Comparison of ENCODE assay signal across 10 cellular contexts in genomic region chr20:62131560-62132320, GRCh38. TPM values are rescaled to one million over a fixed set of nuclear protein-coding genes. Genes with fewer than 3 reads are reported as not detected.
DNase-seq lines count a peak whose midpoint lies in the region; ATAC-seq and TF ChIP-seq lines count a peak whose summit lies in the region.
"Had no signal": no experiment of that assay in that cellular context is flagged by ENCODE, and none has a peak within 500 bp of the region (broad histone marks: within the 10 kb centered on the region; RNA-seq: fewer than 3 reads in every experiment).

No MANE protein-coding gene starts in this region.

- H2BK120ac ChIP-seq in neuronal stem cell (ENCODE audit: low read depth, low read length), result no peak overlapping the region

- H3K14ac ChIP-seq in neuronal stem cell (ENCODE audit: low read length), result no peak overlapping the region

- peak overlapping the region in 1 of 4 donors; percentile 40 for H3K4me3 Mint-ChIP-seq in IgD-negative memory B cell
- H3K4me3 Mint-ChIP-seq in activated naive CD8-positive, alpha-beta T cell treated with anti-CD3 and anti-CD28 coated beads, Interleukin-2, amount 10 ng/mL, durations not matched to agents 7 days and 5 days, result no peak overlapping the region

- no peaks in the 10 kb centered on the region for H3K27me3 ChIP-seq in neuronal stem cell (ENCODE audit: control insufficient read depth in 3 of 3, insufficient read depth in 3 of 3, low read depth in 1 of 3, low read length in 3 of 3)
- H3K27me3 ChIP-seq in testis, result no peaks in the 10 kb centered on the region

- POLR2A ChIA-PET in activated naive CD8-positive, alpha-beta T cell treated with anti-CD3 and anti-CD28 coated beads, Interleukin-2, amount 10 ng/mL, durations not matched to agents 7 days and 5 days (lab: Charles Lee), result no interaction called here

- no peak overlapping the region for H3K4me2 ChIP-seq in neuronal stem cell (ENCODE audit: insufficient read depth, low read length, poor library complexity, severe bottlenecking)

- H2BK15ac ChIP-seq in neuronal stem cell (ENCODE audit: low read length), result no peak overlapping the region

- H3K27ac Mint-ChIP-seq in IgD-negative memory B cell, result peak overlapping the region; percentile 71 to 87 (median 75)
- H3K27ac Mint-ChIP-seq in activated naive CD8-positive, alpha-beta T cell treated with anti-CD3 and anti-CD28 coated beads, Interleukin-2, amount 10 ng/mL, durations not matched to agents 7 days and 5 days, result peak overlapping the region; percentile 58

- H3K4me1 Mint-ChIP-seq in IgD-negative memory B cell, result peaks cover 8 to 32% (median 18%) of the 10 kb centered on the region in 3 donors
- H3K4me1 Mint-ChIP-seq in activated naive CD8-positive, alpha-beta T cell treated with anti-CD3 and anti-CD28 coated beads, Interleukin-2, amount 10 ng/mL, durations not matched to agents 7 days and 5 days, result peaks cover 11% of the 10 kb centered on the region

- no peak overlapping the region for H2AFZ ChIP-seq in neuronal stem cell (ENCODE audit: low read length)

- no peaks in the 10 kb centered on the region for H3K36me3 Mint-ChIP-seq in IgD-negative memory B cell
- H3K36me3 Mint-ChIP-seq in activated naive CD8-positive, alpha-beta T cell treated with anti-CD3 and anti-CD28 coated beads, Interleukin-2, amount 10 ng/mL, durations not matched to agents 7 days and 5 days, result peaks cover 25% of the 10 kb centered on the region

- peak overlapping the region; percentile 26 for H3K9ac ChIP-seq in neuronal stem cell (ENCODE audit: low read depth, low read length, poor library complexity)

- H3K27ac ChIP-seq in neuronal stem cell (replicated peaks; ENCODE audit: low read length) (no peak overlapping the region), testis (peak overlapping the region in 1 of 2 donors; percentile 18)

- no peaks in the 10 kb centered on the region for H3K27me3 Mint-ChIP-seq in IgD-negative memory B cell
- H3K27me3 Mint-ChIP-seq in activated naive CD8-positive, alpha-beta T cell treated with anti-CD3 and anti-CD28 coated beads, Interleukin-2, amount 10 ng/mL, durations not matched to agents 7 days and 5 days, result no peaks in the 10 kb centered on the region

- no peak overlapping the region for H2BK12ac ChIP-seq in neuronal stem cell (ENCODE audit: low read length)

- no peak overlapping the region for H4K8ac ChIP-seq in neuronal stem cell (ENCODE audit: low read depth, low read length)

- intact Hi-C loops in testis (cut with DNase I; ENCODE audit: low total_unique reads), result no loop called here

- H3K36me3 ChIP-seq in neuronal stem cell (replicated peaks in 1 of 2; ENCODE audit: control insufficient read depth in 2 of 2, insufficient read depth in 2 of 2, low read length in 2 of 2) (peaks cover 78 to 100% of the 10 kb centered on the region in 2 donors), testis (ENCODE audit: low read depth, missing control alignments) (no peaks in the 10 kb centered on the region)

- no peak overlapping the region for H4K91ac ChIP-seq in neuronal stem cell (ENCODE audit: low read depth, low read length, poor library complexity)

- no peak for TF ChIP-seq CTCF in testis (IDR thresholded peaks at IDR 0.05)

- H3K4me3 ChIP-seq in neuronal stem cell (ENCODE audit: low read length in 2 of 2) (no peak overlapping the region), testis (no peak overlapping the region)
- H3K4me3 ChIP-seq: thoracic aorta had no signal

- no peaks in the 10 kb centered on the region for H3K4me1 ChIP-seq in neuronal stem cell (ENCODE audit: control insufficient read depth in 2 of 2, insufficient read depth in 1 of 2, low read depth in 1 of 2, low read length in 2 of 2)
- peaks cover 4% of the 10 kb centered on the region for H3K4me1 ChIP-seq in testis

- no peak for TF ChIP-seq POLR2A in testis (IDR thresholded peaks at IDR 0.05)

- DNase-seq in activated naive CD8-positive, alpha-beta T cell treated with anti-CD3 and anti-CD28 coated beads, Interleukin-2, amount 10 ng/mL, durations not matched to agents 7 days and 5 days, result no peak
- DNase-seq in neuronal stem cell (ENCODE audit: low spot score), result no peak
- DNase-seq in testis, result no peak
- DNase-seq: HCEC 1CT; islet precursor cell; NCI-H2029 treated with DMSO at 0.1 percent for 48 hours; stimulated activated CD4-positive, alpha-beta T cell treated with anti-CD3 and anti-CD28 coated beads, Interleukin-2, amount 100 ng/mL, for 48 hours had no signal

- H2BK5ac ChIP-seq in neuronal stem cell (ENCODE audit: low read length), result no peak overlapping the region

- no peak overlapping the region for H3K4ac ChIP-seq in neuronal stem cell (ENCODE audit: low read length)

- WGBS in neuronal stem cell (ENCODE audit: extremely low coverage in 2 of 2, insufficient read length in 2 of 2, insufficient replicate concordance in 1 of 2), 2 donors, result no CpG with 5 or more reads among the region's 25 CpGs
- WGBS in testis, 2 donors, result 91 to 92% methylated on average over 16 to 25 of the region's 25 CpGs

- no peak overlapping the region for H3K18ac ChIP-seq in neuronal stem cell (ENCODE audit: low read length)

- H3K9me3 ChIP-seq in neuronal stem cell (replicated peaks in 1 of 2; ENCODE audit: control insufficient read depth in 2 of 2, insufficient read depth in 1 of 2, low read depth in 1 of 2, low read length in 2 of 2) (no peaks in the 10 kb centered on the region), testis (no peaks in the 10 kb centered on the region)
- H3K9me3 ChIP-seq: thoracic aorta had no signal

- H3K79me1 ChIP-seq in neuronal stem cell (ENCODE audit: low read depth, low read length), result peaks cover 7% of the 10 kb centered on the region

- ATAC-seq in activated naive CD8-positive, alpha-beta T cell treated with anti-CD3 and anti-CD28 coated beads, Interleukin-2, amount 10 ng/mL, durations not matched to agents 7 days and 5 days (ENCODE audit: low read depth), result no peak
- no peak for ATAC-seq in GM21576 (IDR thresholded peaks at IDR 0.05; ENCODE audit: unreplicated experiment)

- no peak overlapping the region for H2AK5ac ChIP-seq in neuronal stem cell (ENCODE audit: low read depth, low read length)

- H3K23ac ChIP-seq in neuronal stem cell (ENCODE audit: low read depth, low read length, poor library complexity), result peak overlapping the region; percentile 60

- H3K9me3 Mint-ChIP-seq in IgD-negative memory B cell, result no peaks in the 10 kb centered on the region
- no peaks in the 10 kb centered on the region for H3K9me3 Mint-ChIP-seq in activated naive CD8-positive, alpha-beta T cell treated with anti-CD3 and anti-CD28 coated beads, Interleukin-2, amount 10 ng/mL, durations not matched to agents 7 days and 5 days

RNA-seq across cellular contexts. Expression of gene LSM14B, which starts 9.5 kb away (rescaled TPM):
- 0.98 TPM for polyA plus RNA-seq in IgD-negative memory B cell
- 10 to 100 TPM; 45.1 to 45.5 TPM for total RNA-seq in activated naive CD8-positive, alpha-beta T cell treated with anti-CD3 and anti-CD28 coated beads, Interleukin-2, amount 10 ng/mL, durations not matched to agents 7 days and 5 days
- polyA plus RNA-seq in neuronal stem cell (2013, experiment 1 of 2), result 74.7 TPM
- polyA plus RNA-seq in neuronal stem cell (2013, experiment 2 of 2), result 78.8 TPM
- 100 to 1,000 TPM; 116 to 137 TPM for total RNA-seq in testis
- polyA plus RNA-seq in testis (ENCODE audit: insufficient read depth, low read depth, low replicate concordance), result 91.0 TPM

RNA-seq across cellular contexts. Expression of gene PSMA7, which starts 11.5 kb away (rescaled TPM):
- 428 TPM for polyA plus RNA-seq in IgD-negative memory B cell
- total RNA-seq in activated naive CD8-positive, alpha-beta T cell treated with anti-CD3 and anti-CD28 coated beads, Interleukin-2, amount 10 ng/mL, durations not matched to agents 7 days and 5 days, result 100 to 1,000 TPM; 219 to 236 TPM
- polyA plus RNA-seq in neuronal stem cell (2013, experiment 1 of 2), result 299 TPM
- 308 TPM for polyA plus RNA-seq in neuronal stem cell (2013, experiment 2 of 2)
- 100 to 1,000 TPM; 146 to 203 TPM for total RNA-seq in testis
- polyA plus RNA-seq in testis (ENCODE audit: insufficient read depth, low read depth, low replicate concordance), result 124 TPM

RNA-seq across cellular contexts. Expression of gene SS18L1, which starts 11.8 kb away (rescaled TPM):
- polyA plus RNA-seq in IgD-negative memory B cell, result 1.4 TPM
- total RNA-seq in activated naive CD8-positive, alpha-beta T cell treated with anti-CD3 and anti-CD28 coated beads, Interleukin-2, amount 10 ng/mL, durations not matched to agents 7 days and 5 days, result 10 to 100 TPM; 21.0 to 23.3 TPM
- 13.7 TPM for polyA plus RNA-seq in neuronal stem cell (2013, experiment 1 of 2)
- 13.4 TPM for polyA plus RNA-seq in neuronal stem cell (2013, experiment 2 of 2)
- 10 to 100 TPM; 54.6 to 69.5 TPM for total RNA-seq in testis
- 16.2 TPM for polyA plus RNA-seq in testis (ENCODE audit: insufficient read depth, low read depth, low replicate concordance)

RNA-seq across cellular contexts. Expression of gene MTG2, which starts 51.1 kb away (rescaled TPM):
- polyA plus RNA-seq in IgD-negative memory B cell (26.2 TPM), testis (ENCODE audit: insufficient read depth, low read depth, low replicate concordance) (53.3 TPM)
- total RNA-seq in activated naive CD8-positive, alpha-beta T cell treated with anti-CD3 and anti-CD28 coated beads, Interleukin-2, amount 10 ng/mL, durations not matched to agents 7 days and 5 days, result 10 to 100 TPM; 34.9 to 39.5 TPM
- polyA plus RNA-seq in neuronal stem cell (2013, experiment 1 of 2), result 24.2 TPM
- polyA plus RNA-seq in neuronal stem cell (2013, experiment 2 of 2), result 25.1 TPM
- total RNA-seq in testis, result 10 to 100 TPM; 61.9 to 76.8 TPM
